Comparison of ENCODE assay signal across 14 cellular contexts in the genomic region with DNA sequence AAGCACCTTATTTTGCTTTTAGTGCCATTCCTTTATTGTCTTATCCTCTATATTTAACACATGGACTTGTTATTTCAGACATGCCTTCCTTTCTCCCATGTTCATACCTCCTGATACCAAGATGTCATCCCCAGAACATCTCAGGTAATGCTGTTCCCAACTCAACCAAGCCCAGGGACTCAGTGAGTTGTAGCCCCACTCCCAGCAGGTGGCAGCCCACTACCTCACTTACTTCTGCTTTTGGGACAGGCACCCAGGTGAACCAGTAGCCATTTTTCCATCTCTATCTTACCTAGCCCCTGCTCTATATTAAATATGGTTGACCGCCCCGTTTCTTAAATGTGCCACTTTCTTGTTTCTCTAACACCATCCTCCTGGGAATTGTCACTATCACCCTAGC.
"Had no signal": no experiment of that assay in that cellular context is flagged by ENCODE, and none has a peak within 500 bp of the region (broad histone marks: within the 10 kb centered on the region; RNA-seq: fewer than 3 reads in every experiment).

No MANE protein-coding gene starts in this region.

- H3K27ac ChIP-seq: cardiac muscle cell, esophagus muscularis mucosa, prostate gland, right lobe of liver had no signal

- H3K27me3 ChIP-seq: cardiac muscle cell, esophagus muscularis mucosa, right lobe of liver had no signal

- H3K27ac Mint-ChIP-seq: activated T-helper 1 cell treated with anti-CD3 and anti-CD28 coated beads, Interleukin-12 subunit alpha, Interleukin-12 subunit beta, Interleukin-2, Interleukin-4 antibody, amounts not matched to agents 30 ng/mL and 10 ng/mL and 1 ng/mL, durations not matched to agents 14 hours and 24 hours and 36 hours; memory B cell; T-helper 2 cell treated with Interferon-gamma antibody and Interleukin-4, amounts not matched to agents 5 μg/mL and 100 μg/mL, for 36 hours; type B pancreatic cell had no signal

- H3K4me1 Mint-ChIP-seq: memory B cell had no signal

- H3K4me3 ChIP-seq: cardiac muscle cell, esophagus muscularis mucosa, prostate gland, right lobe of liver had no signal

- H3K4me3 Mint-ChIP-seq: activated T-helper 1 cell treated with anti-CD3 and anti-CD28 coated beads, Interleukin-12 subunit alpha, Interleukin-12 subunit beta, Interleukin-2, Interleukin-4 antibody, amounts not matched to agents 30 ng/mL and 10 ng/mL and 1 ng/mL, durations not matched to agents 14 hours and 24 hours and 36 hours; memory B cell; nephron progenitor cell; T-helper 2 cell treated with Interferon-gamma antibody and Interleukin-4, amounts not matched to agents 5 μg/mL and 100 μg/mL, for 36 hours; type B pancreatic cell had no signal

- ATAC-seq: left lobe of liver, right lobe of liver had no signal

- H3K36me3 Mint-ChIP-seq: memory B cell, type B pancreatic cell had no signal

- DNase-seq: activated CD4-positive, CD25-positive, alpha-beta regulatory T cell treated with anti-CD3 and anti-CD28 coated beads, Interleukin-2, amount 50 U/mL, for 72 hours; activated naive CD4-positive, alpha-beta T cell; foreskin fibroblast; nephron progenitor cell; right lobe of liver; stimulated activated naive CD4-positive, alpha-beta T cell treated with Interleukin-2 at 50 U/mL for 16 hours had no signal

- H3K36me3 ChIP-seq: cardiac muscle cell, esophagus muscularis mucosa, prostate gland, right lobe of liver had no signal

- H3K9me3 Mint-ChIP-seq: activated T-helper 1 cell treated with anti-CD3 and anti-CD28 coated beads, Interleukin-12 subunit alpha, Interleukin-12 subunit beta, Interleukin-2, Interleukin-4 antibody, amounts not matched to agents 30 ng/mL and 10 ng/mL and 1 ng/mL, durations not matched to agents 14 hours and 24 hours and 36 hours; memory B cell; T-helper 2 cell treated with Interferon-gamma antibody and Interleukin-4, amounts not matched to agents 5 μg/mL and 100 μg/mL, for 36 hours had no signal

- H3K4me1 ChIP-seq: esophagus muscularis mucosa, prostate gland, right lobe of liver had no signal
